In genomic region chr17:75516255-75516618, GRCh38 we compare ENCODE assay signal across 8 cellular contexts. TPM values are rescaled to one million over a fixed set of nuclear protein-coding genes. Genes with fewer than 3 reads are reported as not detected.
DNase-seq lines count a peak whose midpoint lies in the region; ATAC-seq and TF ChIP-seq lines count a peak whose summit lies in the region.

TSS of gene TSEN54 (plus strand) at chr17:75516528. CDS start at chr17:75516561, 33 bp downstream.

- peak within 1 kb of the TSS; percentile 5 to 76 (median 23) for H3K27ac Mint-ChIP-seq in IgD-negative memory B cell

- H3K4me1 Mint-ChIP-seq in IgD-negative memory B cell = peaks cover 14 to 17% (median 15%) of the 10 kb centered on the region in 3 donors

- peaks cover 2% of the 10 kb centered on the region for H3K36me3 Mint-ChIP-seq in IgD-negative memory B cell

- peak within 1 kb of the TSS; percentile 95 for H3K4me2 ChIP-seq in PC-3 (ENCODE audit: low read length)

- H3F3A ChIP-seq in PC-3 (ENCODE audit: low read length, unreplicated experiment) = no peaks in the 10 kb centered on the region

- no peak for TF ChIP-seq CTCF in PC-3 (conservative IDR thresholded peaks at IDR 0.05; ENCODE audit: low read depth, low read length)
- TF ChIP-seq CTCF in epithelial cell of esophagus (IDR thresholded peaks at IDR 0.05; ENCODE audit: insufficient read depth, low read depth, low read length, missing control alignments) = no peak
- TF ChIP-seq CTCF in mucosa of descending colon (IDR thresholded peaks at IDR 0.05) = no peak

- H3K36me3 ChIP-seq in PC-3 (ENCODE audit: low read depth, low read length) (no peaks in the 10 kb centered on the region; the same call in 1 of the 2 replicates), mucosa of descending colon (ENCODE audit: low read depth) (no peaks in the 10 kb centered on the region)

- peaks cover 23% of the 10 kb centered on the region for H4K20me1 ChIP-seq in PC-3 (ENCODE audit: low read length)

- CTCF ChIA-PET in PC-3 (lab: Charles Lee) = interaction anchor here (0.6 to 3.1 kb wide), 12 partner anchors 9 to 245 kb away, joined by 3 to 18 read pairs (median 5); partner anchors contain the start of genes LLGL2, MIF4GD and TMEM94

- ATAC-seq in GM21515 (IDR thresholded peaks at IDR 0.05; ENCODE audit: unreplicated experiment) (peak; percentile 57), PC-3 (peak; percentile 75), mucosa of descending colon (peak; percentile 86)

- no peaks in the 10 kb centered on the region for H3K9me3 Mint-ChIP-seq in IgD-negative memory B cell

- DNase-seq in Caki2 (ENCODE audit: low read depth) (peak; percentile 79), PC-3 (peak; percentile 90), activated T-cell treated with anti-CD3 and anti-CD28 coated beads for 4 hours (peak; percentile 89), epithelial cell of esophagus (ENCODE audit: low read depth) (peak; percentile 95), mucosa of descending colon (peak; percentile 97 to 98 (median 98))
- peak; percentile 93 for DNase-seq in stimulated activated CD8-positive, alpha-beta memory T cell treated with anti-CD3 and anti-CD28 coated beads, Interleukin-4, amount 100 ng/mL, for 24 hours (ENCODE audit: low read depth)

- POLR2A ChIA-PET in PC-3 (lab: Charles Lee; ENCODE audit: unreplicated experiment) = interaction anchor here (0.6 to 0.7 kb wide), 4 partner anchors 9 to 91 kb away, joined by 3 to 7 read pairs (median 5); no protein-coding TSS in a partner anchor

- H3K9me2 ChIP-seq in PC-3 (replicated peaks; ENCODE audit: low read length) = no peaks in the 10 kb centered on the region

- H3K9ac ChIP-seq in PC-3 (ENCODE audit: low read length) = peak within 1 kb of the TSS; percentile 73

- H3K4me3 Mint-ChIP-seq in IgD-negative memory B cell = peak within 1 kb of the TSS; percentile 79 to 92 (median 86)

- H3K27ac ChIP-seq in PC-3 (ENCODE audit: low read length) = no peak within 1 kb of the TSS

- H3K27me3 ChIP-seq in PC-3 (ENCODE audit: low read length) = no peaks in the 10 kb centered on the region

- intact Hi-C loops in PC-3 (cut with micrococcal nuclease) (loop anchor here (2.0 to 5.0 kb wide), 3 partner anchors 47 to 116 kb away; partner anchors contain the start of genes SMIM5 and TMEM94), mucosa of descending colon (cut with DNase I, micrococcal nuclease) (loop anchor here (2.0 to 10.0 kb wide), 2 partner anchors 87 to 91 kb away; no protein-coding TSS in a partner anchor)

- in situ Hi-C loops in Caki2 (cut with HindIII; ENCODE audit: low pct_unique_long_range_greater_than_20kb, low sequenced_read_pairs) = no loop called here

- H3K79me2 ChIP-seq in PC-3 (ENCODE audit: low read length) = peaks cover 57% of the 10 kb centered on the region

- H3K4me3 ChIP-seq in PC-3 (ENCODE audit: low read length) (peak within 1 kb of the TSS; percentile 84), epithelial cell of esophagus (ENCODE audit: low read length) (peak within 1 kb of the TSS; percentile 70), mucosa of descending colon (peak within 1 kb of the TSS; percentile 94)

- H3K9me3 ChIP-seq in PC-3 (ENCODE audit: low read length) = no peaks in the 10 kb centered on the region
- no peaks in the 10 kb centered on the region for H3K9me3 ChIP-seq in mucosa of descending colon

- BruUV-seq in PC-3 (replicated peaks; lab: Mats Ljungman, UMichigan) = no TSS peak

- H3K4me1 ChIP-seq in PC-3 (ENCODE audit: insufficient read depth, low read length) = peaks cover 47% of the 10 kb centered on the region
- peaks cover 30% of the 10 kb centered on the region for H3K4me1 ChIP-seq in mucosa of descending colon (ENCODE audit: low read depth)

- H3K27me3 Mint-ChIP-seq in IgD-negative memory B cell = peaks cover 3% of the 10 kb centered on the region

- H2AFZ ChIP-seq in PC-3 (ENCODE audit: low read length) = peak within 1 kb of the TSS; percentile 96

RNA-seq across cellular contexts. Expression of gene TSEN54, which starts in this region (rescaled TPM):
- 53.3 and 78.0 TPM in 2 replicates for total RNA-seq in Caki2 (2014; rRNA removed; shearing (Covaris generic); ENCODE audit: low replicate concordance)
- 34.9 TPM for polyA plus RNA-seq in IgD-negative memory B cell
- total RNA-seq in PC-3 (2014; rRNA removed) (61.6 and 70.4 TPM in 2 replicates), mucosa of descending colon (10 to 100 TPM; 26.3 to 38.0 (median 28.7) TPM)
